8 cellular contexts compared by ENCODE assay signal in genomic region chr10:27998954-27999275, GRCh38. TPM values are rescaled to one million over a fixed set of nuclear protein-coding genes. Genes with fewer than 3 reads are reported as not detected.
A peak's percentile ranks its signal among the peaks of the same experiment; 100 is the strongest.
DNase-seq lines count a peak whose midpoint lies in the region; ATAC-seq lines count a peak whose summit lies in the region.
"Had no signal": no experiment of that assay in that cellular context is flagged by ENCODE, and none has a peak within 500 bp of the region (broad histone marks: within the 10 kb centered on the region; RNA-seq: fewer than 3 reads in every experiment).

ODAD2 (minus strand) TSS chr10:27999079; CDS start chr10:27995142, 3,937 bp downstream.

- no peaks in the 10 kb centered on the region for H3K9me3 ChIP-seq in HUES48 (ENCODE audit: control insufficient read depth, insufficient read depth, low read length)
- no peaks in the 10 kb centered on the region for H3K9me3 ChIP-seq in iPS-20b (ENCODE audit: insufficient read depth, low read depth, low read length)

- H3K27me3 ChIP-seq in HUES48 (ENCODE audit: control insufficient read depth, insufficient read depth, low read length) (peaks cover 9% of the 10 kb centered on the region; the same call in 1 of the 2 replicates), iPS-20b (ENCODE audit: insufficient read depth, low read length) (peaks cover 15% of the 10 kb centered on the region)

- H3K27me3 Mint-ChIP-seq in activated T-helper 1 cell treated with anti-CD3 and anti-CD28 coated beads, Interleukin-12 subunit alpha, Interleukin-12 subunit beta, Interleukin-2, Interleukin-4 antibody, amounts not matched to agents 30 ng/mL and 10 ng/mL and 1 ng/mL, durations not matched to agents 14 hours and 24 hours and 36 hours (ENCODE audit: insufficient read depth) = peaks cover 50% of the 10 kb centered on the region

- H3K9me3 Mint-ChIP-seq in activated T-helper 1 cell treated with anti-CD3 and anti-CD28 coated beads, Interleukin-12 subunit alpha, Interleukin-12 subunit beta, Interleukin-2, Interleukin-4 antibody, amounts not matched to agents 30 ng/mL and 10 ng/mL and 1 ng/mL, durations not matched to agents 14 hours and 24 hours and 36 hours = no peaks in the 10 kb centered on the region
- no peaks in the 10 kb centered on the region for H3K9me3 Mint-ChIP-seq in stimulated activated effector memory CD8-positive, alpha-beta T cell treated with anti-CD3 and anti-CD28 coated beads, Interleukin-12 subunit alpha, Interleukin-12 subunit beta, amount 100 ng/mL, for 72 hours

- no peaks in the 10 kb centered on the region for H3K36me3 ChIP-seq in HUES48 (ENCODE audit: control insufficient read depth, insufficient read depth, low read length)
- no peaks in the 10 kb centered on the region for H3K36me3 ChIP-seq in iPS-20b (ENCODE audit: insufficient read depth, low read depth, low read length)

- H3K36me3 Mint-ChIP-seq in activated T-helper 1 cell treated with anti-CD3 and anti-CD28 coated beads, Interleukin-12 subunit alpha, Interleukin-12 subunit beta, Interleukin-2, Interleukin-4 antibody, amounts not matched to agents 30 ng/mL and 10 ng/mL and 1 ng/mL, durations not matched to agents 14 hours and 24 hours and 36 hours (ENCODE audit: low read depth) = no peaks in the 10 kb centered on the region
- H3K36me3 Mint-ChIP-seq in stimulated activated effector memory CD8-positive, alpha-beta T cell treated with anti-CD3 and anti-CD28 coated beads, Interleukin-12 subunit alpha, Interleukin-12 subunit beta, amount 100 ng/mL, for 72 hours = no peaks in the 10 kb centered on the region

- H3K4me3 ChIP-seq in HUES48 (ENCODE audit: low read depth, low read length) (peak within 1 kb of the TSS; percentile 85), iPS-20b (ENCODE audit: low read length) (peak within 1 kb of the TSS; percentile 96)

- no peak for DNase-seq in activated T-helper 1 cell treated with anti-CD3 and anti-CD28 coated beads, Interleukin-12 subunit alpha, Interleukin-12 subunit beta, Interleukin-2, Interleukin-4 antibody, amounts not matched to agents 30 ng/mL and 10 ng/mL and 1 ng/mL, durations not matched to agents 14 hours and 24 hours and 36 hours (ENCODE audit: low spot score)
- no peak for DNase-seq in stimulated activated effector memory CD8-positive, alpha-beta T cell treated with anti-CD3 and anti-CD28 coated beads, Interleukin-12 subunit alpha, Interleukin-12 subunit beta, amount 100 ng/mL, for 72 hours (ENCODE audit: low spot score in 2 of 2)
- DNase-seq in NCI-H446 treated with DMSO at 0.1 percent for 48 hours (lab: John Stamatoyannopoulos, UW) = no peak

- intact Hi-C loops in activated T-helper 1 cell treated with anti-CD3 and anti-CD28 coated beads, Interleukin-12 subunit alpha, Interleukin-12 subunit beta, Interleukin-2, Interleukin-4 antibody, amounts not matched to agents 30 ng/mL and 10 ng/mL and 1 ng/mL, durations not matched to agents 14 hours and 24 hours and 36 hours (cut with micrococcal nuclease) = loop anchor here (5.0 kb wide), 2 partner anchors 178 to 252 kb away; partner anchors contain the start of gene MKX

- H3K27ac ChIP-seq in HUES48 (ENCODE audit: low read depth, low read length) (peak within 1 kb of the TSS; percentile 45), iPS-20b (ENCODE audit: low read length) (peak within 1 kb of the TSS; percentile 48)

- H3K4me1 ChIP-seq in HUES48 (ENCODE audit: control insufficient read depth, insufficient read depth, low read length) (peaks cover 22% of the 10 kb centered on the region), iPS-20b (ENCODE audit: insufficient read depth, low read length) (peaks cover 15% of the 10 kb centered on the region)

- no peak within 1 kb of the TSS for H3K27ac Mint-ChIP-seq in activated T-helper 1 cell treated with anti-CD3 and anti-CD28 coated beads, Interleukin-12 subunit alpha, Interleukin-12 subunit beta, Interleukin-2, Interleukin-4 antibody, amounts not matched to agents 30 ng/mL and 10 ng/mL and 1 ng/mL, durations not matched to agents 14 hours and 24 hours and 36 hours
- H3K27ac Mint-ChIP-seq in stimulated activated effector memory CD8-positive, alpha-beta T cell treated with anti-CD3 and anti-CD28 coated beads, Interleukin-12 subunit alpha, Interleukin-12 subunit beta, amount 100 ng/mL, for 72 hours = peak within 1 kb of the TSS; percentile 3

- ATAC-seq in stimulated activated effector memory CD8-positive, alpha-beta T cell treated with anti-CD3 and anti-CD28 coated beads, Interleukin-12 subunit alpha, Interleukin-12 subunit beta, amount 100 ng/mL, for 72 hours = no peak
- ATAC-seq in GM18502 (IDR thresholded peaks at IDR 0.05; ENCODE audit: poor library complexity, unreplicated experiment) = no peak
- no peak for ATAC-seq in GM19452 (IDR thresholded peaks at IDR 0.05; ENCODE audit: unreplicated experiment)

- H3K4me1 Mint-ChIP-seq in activated T-helper 1 cell treated with anti-CD3 and anti-CD28 coated beads, Interleukin-12 subunit alpha, Interleukin-12 subunit beta, Interleukin-2, Interleukin-4 antibody, amounts not matched to agents 30 ng/mL and 10 ng/mL and 1 ng/mL, durations not matched to agents 14 hours and 24 hours and 36 hours (ENCODE audit: low read depth) = peaks cover 14% of the 10 kb centered on the region
- peaks cover 16% of the 10 kb centered on the region for H3K4me1 Mint-ChIP-seq in stimulated activated effector memory CD8-positive, alpha-beta T cell treated with anti-CD3 and anti-CD28 coated beads, Interleukin-12 subunit alpha, Interleukin-12 subunit beta, amount 100 ng/mL, for 72 hours

- H3K4me3 Mint-ChIP-seq in activated T-helper 1 cell treated with anti-CD3 and anti-CD28 coated beads, Interleukin-12 subunit alpha, Interleukin-12 subunit beta, Interleukin-2, Interleukin-4 antibody, amounts not matched to agents 30 ng/mL and 10 ng/mL and 1 ng/mL, durations not matched to agents 14 hours and 24 hours and 36 hours = peak within 1 kb of the TSS; percentile 74
- H3K4me3 Mint-ChIP-seq in stimulated activated effector memory CD8-positive, alpha-beta T cell treated with anti-CD3 and anti-CD28 coated beads, Interleukin-12 subunit alpha, Interleukin-12 subunit beta, amount 100 ng/mL, for 72 hours = peak within 1 kb of the TSS; percentile 86

- H3K9ac ChIP-seq in HUES48 (ENCODE audit: low read depth, low read length) (peak within 1 kb of the TSS; percentile 72), iPS-20b (ENCODE audit: low read depth, low read length) (peak within 1 kb of the TSS; percentile 91)

RNA-seq across cellular contexts. Expression of gene ODAD2, which starts in this region (rescaled TPM):
- total RNA-seq in activated T-helper 1 cell treated with anti-CD3 and anti-CD28 coated beads, Interleukin-12 subunit alpha, Interleukin-12 subunit beta, Interleukin-2, Interleukin-4 antibody, amounts not matched to agents 30 ng/mL and 10 ng/mL and 1 ng/mL, durations not matched to agents 14 hours and 24 hours and 36 hours = not detected in 2 replicates
- total RNA-seq: T-helper 1 cell treated with Interleukin-12 subunit alpha and Interleukin-12 subunit beta and Interleukin-4 antibody, amounts not matched to agents 30 ng/mL and 1 ng/mL, for 36 hours had no signal
